Comparison of ENCODE assay signal across 20 cellular contexts in the genomic region with DNA sequence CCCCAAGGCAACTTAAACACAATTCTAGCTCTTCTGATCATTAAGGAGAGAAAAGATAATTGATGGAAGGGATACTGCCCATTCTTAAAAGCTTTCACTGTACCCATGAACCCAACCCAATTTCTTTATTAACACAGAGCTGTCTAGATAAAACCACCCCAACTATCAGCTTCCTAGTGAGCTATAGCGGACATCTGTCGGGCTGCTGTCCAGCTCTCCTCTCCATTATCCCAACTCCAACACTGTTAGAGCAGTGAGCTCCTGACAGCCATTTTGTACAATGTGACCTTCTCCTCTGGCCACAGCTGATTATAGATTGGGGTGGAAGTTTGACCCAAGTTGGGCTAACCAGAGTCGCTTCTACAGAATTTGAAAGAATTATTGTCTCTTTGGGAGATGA.
"Had no signal": no experiment of that assay in that cellular context is flagged by ENCODE, and none has a peak within 500 bp of the region (broad histone marks: within the 10 kb centered on the region; RNA-seq: fewer than 3 reads in every experiment).

No MANE protein-coding gene starts in this region.

- H3K4me3 Mint-ChIP-seq: activated CD4-positive, alpha-beta T cell treated with anti-CD3 and anti-CD28 coated beads, Interleukin-2, amount 10 ng/mL, durations not matched to agents 24 days and 14 days; nephron; stimulated activated effector memory CD8-positive, alpha-beta T cell treated with anti-CD3 and anti-CD28 coated beads, Interleukin-12 subunit alpha, Interleukin-12 subunit beta, amount 100 ng/mL, for 72 hours; WTC11 had no signal

- H3K27me3 Mint-ChIP-seq: activated CD4-positive, alpha-beta T cell treated with anti-CD3 and anti-CD28 coated beads, Interleukin-2, amount 10 ng/mL, durations not matched to agents 24 days and 14 days had no signal

- H3K36me3 Mint-ChIP-seq: stimulated activated effector memory CD8-positive, alpha-beta T cell treated with anti-CD3 and anti-CD28 coated beads, Interleukin-12 subunit alpha, Interleukin-12 subunit beta, amount 100 ng/mL, for 72 hours; WTC11 had no signal

- H3K27ac Mint-ChIP-seq: activated CD4-positive, alpha-beta T cell treated with anti-CD3 and anti-CD28 coated beads, Interleukin-2, amount 10 ng/mL, durations not matched to agents 24 days and 14 days; nephron; stimulated activated effector memory CD8-positive, alpha-beta T cell treated with anti-CD3 and anti-CD28 coated beads, Interleukin-12 subunit alpha, Interleukin-12 subunit beta, amount 100 ng/mL, for 72 hours; WTC11 had no signal

- H3K27me3 ChIP-seq: brain microvascular endothelial cell, upper lobe of left lung had no signal

- H3K27ac ChIP-seq: brain microvascular endothelial cell, thoracic aorta, upper lobe of left lung had no signal

- H3K9me3 Mint-ChIP-seq: activated CD4-positive, alpha-beta T cell treated with anti-CD3 and anti-CD28 coated beads, Interleukin-2, amount 10 ng/mL, durations not matched to agents 24 days and 14 days; nephron; stimulated activated effector memory CD8-positive, alpha-beta T cell treated with anti-CD3 and anti-CD28 coated beads, Interleukin-12 subunit alpha, Interleukin-12 subunit beta, amount 100 ng/mL, for 72 hours; WTC11 had no signal

- H3K4me1 ChIP-seq: upper lobe of left lung had no signal

- H3K9me3 ChIP-seq: thoracic aorta, upper lobe of left lung had no signal

- H3K36me3 ChIP-seq: brain microvascular endothelial cell, thoracic aorta, upper lobe of left lung had no signal

- H3K4me1 Mint-ChIP-seq: stimulated activated effector memory CD8-positive, alpha-beta T cell treated with anti-CD3 and anti-CD28 coated beads, Interleukin-12 subunit alpha, Interleukin-12 subunit beta, amount 100 ng/mL, for 72 hours had no signal

- ATAC-seq: left lobe of liver; sciatic nerve; stimulated activated effector memory CD8-positive, alpha-beta T cell treated with anti-CD3 and anti-CD28 coated beads, Interleukin-12 subunit alpha, Interleukin-12 subunit beta, amount 100 ng/mL, for 72 hours; WTC11 had no signal

- DNase-seq: activated CD4-positive, alpha-beta T cell treated with anti-CD3 and anti-CD28 coated beads, Interleukin-2, amount 10 ng/mL, durations not matched to agents 24 days and 14 days; activated effector memory CD4-positive, alpha-beta T cell treated with Interleukin-2 at 50 U/mL for 16 hours; aorta; brain microvascular endothelial cell; central memory CD4-positive, alpha-beta T cell; erythroblast; foreskin melanocyte; head of caudate nucleus; kidney; nucleus accumbens; stimulated activated CD4-positive, alpha-beta T cell treated with anti-CD3 and anti-CD28 coated beads, Interleukin-4, amount 100 ng/mL, for 24 hours; upper lobe of left lung had no signal

- H3K4me3 ChIP-seq: lung, smooth muscle cell, thoracic aorta, upper lobe of left lung had no signal
